9 cellular contexts compared by ENCODE assay signal in genomic region chr19:46954502-46955004, GRCh38.
DNase-seq lines count a peak whose midpoint lies in the region; ATAC-seq and TF ChIP-seq lines count a peak whose summit lies in the region.
"Had no signal": no experiment of that assay in that cellular context is flagged by ENCODE, and none has a peak within 500 bp of the region (broad histone marks: within the 10 kb centered on the region; RNA-seq: fewer than 3 reads in every experiment).

No MANE protein-coding gene starts in this region.

- peaks cover 8 to 97% (median 48%) of the 10 kb centered on the region in 11 experiments; a peak in 20 of 22 replicates for H4K20me1 ChIP-seq in BLaER1 treated with 17β-estradiol and CSF1 and Interleukin-3, amounts not matched to agents 10 nM and 100 nM
- peaks cover 16% of the 10 kb centered on the region for H4K20me1 ChIP-seq in GM23338 (replicated peaks; ENCODE audit: insufficient read depth)

- H2AFZ ChIP-seq in GM23338, result no peak overlapping the region

- no peak overlapping the region for H3K27ac Mint-ChIP-seq in GM23338
- peak overlapping the region; percentile 99 for H3K27ac Mint-ChIP-seq in activated CD4-positive, alpha-beta memory T cell treated with anti-CD3 and anti-CD28 coated beads, Interleukin-2, amount 10 ng/mL, durations not matched to agents 7 days and 5 days
- H3K27ac Mint-ChIP-seq in memory B cell, result peak overlapping the region; percentile 86

- peaks cover 5 to 66% (median 32%) of the 10 kb centered on the region in 11 experiments; a peak in 20 of 22 replicates for H3K36me3 ChIP-seq in BLaER1 treated with 17β-estradiol and CSF1 and Interleukin-3, amounts not matched to agents 10 nM and 100 nM
- H3K36me3 ChIP-seq in GM23338 (ENCODE audit: insufficient read depth), result no peaks in the 10 kb centered on the region

- peaks cover 20% of the 10 kb centered on the region for H3K79me2 ChIP-seq in GM23338 (replicated peaks; ENCODE audit: insufficient read depth)

- no peaks in the 10 kb centered on the region for H3K27me3 Mint-ChIP-seq in GM23338 (ENCODE audit: insufficient read depth, low read depth, poor library complexity)
- H3K27me3 Mint-ChIP-seq in activated CD4-positive, alpha-beta memory T cell treated with anti-CD3 and anti-CD28 coated beads, Interleukin-2, amount 10 ng/mL, durations not matched to agents 7 days and 5 days, result no peaks in the 10 kb centered on the region
- H3K27me3 Mint-ChIP-seq in memory B cell, result no peaks in the 10 kb centered on the region

- ATAC-seq in GM23338 (no peak), memory B cell (ENCODE audit: low read depth) (peak; percentile 33)

- POLR2A ChIA-PET in activated CD4-positive, alpha-beta memory T cell treated with anti-CD3 and anti-CD28 coated beads, Interleukin-2, amount 10 ng/mL, durations not matched to agents 7 days and 5 days (lab: Charles Lee), result interaction anchor here (0.7 to 5.1 kb wide), 21 partner anchors 9 to 271 kb away, joined by 3 to 27 read pairs (median 8); partner anchors contain the start of genes ARHGAP35, SLC1A5, TMEM160 and ZC3H4

- H3K9me3 ChIP-seq in BLaER1 treated with 17β-estradiol and CSF1 and Interleukin-3, amounts not matched to agents 10 nM and 100 nM (replicated peaks in 1 of 11), result no peaks in the 10 kb centered on the region; a peak in 1 of 22 replicates
- H3K9me3 ChIP-seq: heart right ventricle had no signal

- no peaks in the 10 kb centered on the region for H3K27me3 ChIP-seq in BLaER1 treated with 17β-estradiol and CSF1 and Interleukin-3, amounts not matched to agents 10 nM and 100 nM
- no peaks in the 10 kb centered on the region for H3K27me3 ChIP-seq in GM23338 (ENCODE audit: insufficient read depth)
- H3K27me3 ChIP-seq: heart right ventricle had no signal

- peaks cover 13% of the 10 kb centered on the region; the same call in 1 of the 2 replicates for H3F3A ChIP-seq in GM23338 (replicated peaks; ENCODE audit: low read depth)

- no peaks in the 10 kb centered on the region for H3K9me3 Mint-ChIP-seq in GM23338
- no peaks in the 10 kb centered on the region for H3K9me3 Mint-ChIP-seq in activated CD4-positive, alpha-beta memory T cell treated with anti-CD3 and anti-CD28 coated beads, Interleukin-2, amount 10 ng/mL, durations not matched to agents 7 days and 5 days
- H3K9me3 Mint-ChIP-seq in memory B cell, result no peaks in the 10 kb centered on the region

- H3K9ac ChIP-seq in BLaER1 treated with 17β-estradiol and CSF1 and Interleukin-3, amounts not matched to agents 10 nM and 100 nM, result peak overlapping the region; percentile 27 to 79 (median 69); a peak in 20 of 22 replicates

- CTCF ChIA-PET in activated CD4-positive, alpha-beta memory T cell treated with anti-CD3 and anti-CD28 coated beads, Interleukin-2, amount 10 ng/mL, durations not matched to agents 7 days and 5 days (lab: Charles Lee), result interaction anchor here (0.9 to 2.7 kb wide), 15 partner anchors 11 to 290 kb away, joined by 3 to 13 read pairs (median 4); partner anchors contain the start of gene ARHGAP35

- no peaks in the 10 kb centered on the region for H3K9me2 ChIP-seq in GM23338 (ENCODE audit: insufficient read depth)

- H3K4me3 Mint-ChIP-seq in GM23338, result no peak overlapping the region
- peak overlapping the region; percentile 75 for H3K4me3 Mint-ChIP-seq in activated CD4-positive, alpha-beta memory T cell treated with anti-CD3 and anti-CD28 coated beads, Interleukin-2, amount 10 ng/mL, durations not matched to agents 7 days and 5 days
- peak overlapping the region; percentile 65 for H3K4me3 Mint-ChIP-seq in memory B cell

- TF ChIP-seq POLR2A in erythroblast (IDR thresholded peaks at IDR 0.05; ENCODE audit: low read length), result no peak

- peaks cover 11% of the 10 kb centered on the region for H3K36me3 Mint-ChIP-seq in GM23338 (ENCODE audit: low read depth)
- H3K36me3 Mint-ChIP-seq in activated CD4-positive, alpha-beta memory T cell treated with anti-CD3 and anti-CD28 coated beads, Interleukin-2, amount 10 ng/mL, durations not matched to agents 7 days and 5 days (ENCODE audit: low read depth), result peaks cover 44% of the 10 kb centered on the region
- H3K36me3 Mint-ChIP-seq in memory B cell, result peaks cover 9% of the 10 kb centered on the region

- H3K27ac ChIP-seq in BLaER1 treated with 17β-estradiol and CSF1 and Interleukin-3, amounts not matched to agents 10 nM and 100 nM, result peak overlapping the region; percentile 48 to 87 (median 69)
- peak overlapping the region; percentile 84; the same call in 1 of the 2 replicates for H3K27ac ChIP-seq in GM23338 (ENCODE audit: low read depth)

- H3K4me1 ChIP-seq in BLaER1 treated with 17β-estradiol and CSF1 and Interleukin-3, amounts not matched to agents 10 nM and 100 nM, result peaks cover 55 to 88% (median 68%) of the 10 kb centered on the region in 10 experiments
- peaks cover 1% of the 10 kb centered on the region for H3K4me1 ChIP-seq in GM23338 (ENCODE audit: insufficient read depth)

- no peak for TF ChIP-seq CTCF in GM23338 (conservative IDR thresholded peaks at IDR 0.05; ENCODE audit: low read depth in 2 of 2)

- H3K4me1 Mint-ChIP-seq in GM23338 (peaks cover 11% of the 10 kb centered on the region), memory B cell (peaks cover 32% of the 10 kb centered on the region)
- H3K4me1 Mint-ChIP-seq in activated CD4-positive, alpha-beta memory T cell treated with anti-CD3 and anti-CD28 coated beads, Interleukin-2, amount 10 ng/mL, durations not matched to agents 7 days and 5 days, result peaks cover 81% of the 10 kb centered on the region

- DNase-seq in GM23338 (ENCODE audit: low spot score), result no peak
- DNase-seq in activated CD4-positive, alpha-beta memory T cell treated with anti-CD3 and anti-CD28 coated beads, Interleukin-2, amount 10 ng/mL, durations not matched to agents 7 days and 5 days, result peak; percentile 35
- DNase-seq in memory B cell (ENCODE audit: low spot score in 2 of 2), result no peak
- no peak for DNase-seq in NCI-H1694 (lab: John Stamatoyannopoulos, UW)
- DNase-seq in nucleus accumbens (lab: John Stamatoyannopoulos, UW), result no peak
- DNase-seq in NCI-H1417 treated with DMSO at 0.1 percent for 48 hours (lab: John Stamatoyannopoulos, UW), result no peak
- DNase-seq in erythroblast (lab: John Stamatoyannopoulos, UW), result no peak
- DNase-seq: heart right ventricle had no signal

- H3K4me2 ChIP-seq in BLaER1 treated with 17β-estradiol and CSF1 and Interleukin-3, amounts not matched to agents 10 nM and 100 nM, result peak overlapping the region; percentile 67 to 93 (median 83)
- no peak overlapping the region for H3K4me2 ChIP-seq in GM23338

- H3K4me3 ChIP-seq in BLaER1 treated with 17β-estradiol and CSF1 and Interleukin-3, amounts not matched to agents 10 nM and 100 nM, result peak overlapping the region in 4 of 10 experiments; percentile 46 to 64 (median 55); a peak in 8 of 20 replicates
- H3K4me3 ChIP-seq in GM23338, result no peak overlapping the region

TF ChIP-seq in GM23338, 12 proteins besides CTCF, POLR2A, EP300 and RAD21 (continues in another document):
- TF ChIP-seq STAT1 (IDR thresholded peaks at IDR 0.05; ENCODE audit: unreplicated experiment) (no peak), EZH2 (IDR thresholded peaks at IDR 0.05; ENCODE audit: low read depth, unreplicated experiment) (no peak), NANOG (IDR thresholded peaks at IDR 0.05; ENCODE audit: borderline replicate concordance) (no peak), ZNF331 (CRISPR knock-in tag; IDR thresholded peaks at IDR 0.05; ENCODE audit: low read depth) (no peak)
